In genomic region chr11:128878455-128878854, GRCh38 we compare ENCODE assay signal across 1 cellular context.
TF ChIP-seq lines count a peak whose summit lies in the region.

No MANE protein-coding gene starts in this region.

TF ChIP-seq in SK-N-SH, 30 proteins besides CTCF, POLR2A, EP300 and RAD21 (continued from another document):
- TF ChIP-seq, protein P1, sequence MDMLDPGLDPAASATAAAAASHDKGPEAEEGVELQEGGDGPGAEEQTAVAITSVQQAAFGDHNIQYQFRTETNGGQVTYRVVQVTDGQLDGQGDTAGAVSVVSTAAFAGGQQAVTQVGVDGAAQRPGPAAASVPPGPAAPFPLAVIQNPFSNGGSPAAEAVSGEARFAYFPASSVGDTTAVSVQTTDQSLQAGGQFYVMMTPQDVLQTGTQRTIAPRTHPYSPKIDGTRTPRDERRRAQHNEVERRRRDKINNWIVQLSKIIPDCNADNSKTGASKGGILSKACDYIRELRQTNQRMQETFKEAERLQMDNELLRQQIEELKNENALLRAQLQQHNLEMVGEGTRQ (IDR thresholded peaks at IDR 0.05; ENCODE audit: borderline replicate concordance, low read depth, low read length), result no peak
- TF ChIP-seq NFIC (IDR thresholded peaks at IDR 0.05; ENCODE audit: borderline replicate concordance) (no peak), SMC3 (IDR thresholded peaks at IDR 0.05; ENCODE audit: low read depth, low read length) (no peak), TAF1 (IDR thresholded peaks at IDR 0.05; ENCODE audit: borderline replicate concordance, low read depth, low read length) (no peak), POLR2AphosphoS5 (IDR thresholded peaks at IDR 0.05; ENCODE audit: low read depth, low read length) (no peak)
- TF ChIP-seq, protein P2, sequence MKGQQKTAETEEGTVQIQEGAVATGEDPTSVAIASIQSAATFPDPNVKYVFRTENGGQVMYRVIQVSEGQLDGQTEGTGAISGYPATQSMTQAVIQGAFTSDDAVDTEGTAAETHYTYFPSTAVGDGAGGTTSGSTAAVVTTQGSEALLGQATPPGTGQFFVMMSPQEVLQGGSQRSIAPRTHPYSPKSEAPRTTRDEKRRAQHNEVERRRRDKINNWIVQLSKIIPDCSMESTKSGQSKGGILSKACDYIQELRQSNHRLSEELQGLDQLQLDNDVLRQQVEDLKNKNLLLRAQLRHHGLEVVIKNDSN (IDR thresholded peaks at IDR 0.05; ENCODE audit: borderline replicate concordance, low read depth), result no peak
- TF ChIP-seq, protein P3, sequence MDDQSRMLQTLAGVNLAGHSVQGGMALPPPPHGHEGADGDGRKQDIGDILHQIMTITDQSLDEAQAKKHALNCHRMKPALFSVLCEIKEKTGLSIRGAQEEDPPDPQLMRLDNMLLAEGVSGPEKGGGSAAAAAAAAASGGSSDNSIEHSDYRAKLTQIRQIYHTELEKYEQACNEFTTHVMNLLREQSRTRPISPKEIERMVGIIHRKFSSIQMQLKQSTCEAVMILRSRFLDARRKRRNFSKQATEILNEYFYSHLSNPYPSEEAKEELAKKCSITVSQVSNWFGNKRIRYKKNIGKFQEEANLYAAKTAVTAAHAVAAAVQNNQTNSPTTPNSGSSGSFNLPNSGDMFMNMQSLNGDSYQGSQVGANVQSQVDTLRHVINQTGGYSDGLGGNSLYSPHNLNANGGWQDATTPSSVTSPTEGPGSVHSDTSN (IDR thresholded peaks at IDR 0.05), result no peak
